8 cellular contexts compared by ENCODE assay signal in the genomic region with DNA sequence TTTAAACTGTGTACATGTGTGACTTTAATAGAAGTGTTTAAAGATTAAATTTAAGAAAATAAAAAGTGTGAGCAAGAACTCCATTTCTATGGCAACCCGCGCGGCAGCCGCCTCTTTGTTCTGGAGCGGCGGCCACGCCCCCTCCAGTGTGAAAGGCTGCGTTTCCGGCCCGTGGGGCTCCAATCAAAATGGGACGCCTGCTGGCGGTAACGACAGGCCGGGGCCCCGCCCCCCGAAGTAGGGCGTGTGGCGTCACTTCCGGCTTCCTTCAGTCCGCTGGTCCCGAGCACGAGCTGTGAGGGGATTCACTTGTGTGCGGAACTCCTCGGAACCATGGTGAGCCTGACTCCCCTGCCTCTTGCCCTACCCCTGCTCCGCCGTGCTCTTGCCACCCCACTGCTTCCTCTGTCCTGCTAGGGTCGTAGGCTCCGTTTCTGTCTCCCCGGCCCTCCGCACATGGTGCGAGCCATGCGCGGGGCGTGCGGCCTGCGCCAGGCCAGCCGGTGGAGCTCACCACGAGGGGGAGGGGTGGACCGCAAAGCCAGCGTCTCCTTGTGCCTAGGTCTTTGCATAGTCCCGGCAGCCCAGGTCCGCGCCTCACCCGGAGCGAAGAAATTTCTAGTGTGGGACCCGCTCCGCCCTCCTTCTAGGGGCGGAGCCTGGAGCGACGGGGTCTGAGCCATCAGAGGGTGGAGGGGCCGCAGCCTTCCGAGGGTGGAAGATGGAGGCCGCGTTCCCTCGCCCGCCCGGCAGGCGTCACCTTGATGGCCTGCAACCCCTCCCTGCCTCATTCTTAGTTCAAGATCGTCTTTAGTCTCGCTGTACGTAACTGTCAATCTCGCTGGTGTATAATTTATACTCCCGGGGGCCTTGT. TPM values are rescaled to one million over a fixed set of nuclear protein-coding genes. Genes with fewer than 3 reads are reported as not detected.
DNase-seq lines count a peak whose midpoint lies in the region; ATAC-seq lines count a peak whose summit lies in the region.

Gene CCT2 (plus strand): TSS at position 271 of the 874 bp plus-strand sequence. CDS start 63 bp downstream, at position 334.

- peak; percentile 93 for DNase-seq in DMS153 treated with DMSO at 0.1 percent for 48 hours (lab: John Stamatoyannopoulos, UW; ENCODE audit: unreplicated experiment)
- peak; percentile 98 for DNase-seq in OCI-M1 (lab: John Stamatoyannopoulos, UW)
- peak; percentile 93 for DNase-seq in activated T-cell treated with anti-CD3 and anti-CD28 coated beads for 24 hours (ENCODE audit: low read depth)
- DNase-seq in epidermal melanocyte (ENCODE audit: insufficient read length, low spot score) = peak; percentile 86
- peak; percentile 94 to 95 for DNase-seq in stimulated activated CD8-positive, alpha-beta memory T cell treated with anti-CD3 and anti-CD28 coated beads, Interleukin-4, amount 100 ng/mL, for 1 hour (ENCODE audit: low read depth in 2 of 2, low spot score in 1 of 2)

- ATAC-seq in GM21529 (IDR thresholded peaks at IDR 0.05; ENCODE audit: unreplicated experiment) = peak; percentile 98

- H3K27ac Mint-ChIP-seq in IgD-negative memory B cell = peak within 1 kb of the TSS; percentile 98 to 99 (median 98)

- peaks cover 2% of the 10 kb centered on the region for H3K36me3 Mint-ChIP-seq in IgD-negative memory B cell

- no peaks in the 10 kb centered on the region for H3K27me3 ChIP-seq in mononuclear cell (ENCODE audit: insufficient read depth, low read length)

- peak within 1 kb of the TSS; percentile 97 for H3K4me3 ChIP-seq in mononuclear cell (ENCODE audit: low read length)

- no peaks in the 10 kb centered on the region for H3K27me3 Mint-ChIP-seq in IgD-negative memory B cell

- H3K9me3 ChIP-seq in mononuclear cell (ENCODE audit: low read depth, low read length) = no peaks in the 10 kb centered on the region

- peak within 1 kb of the TSS; percentile 95 to 99 (median 98) for H3K4me3 Mint-ChIP-seq in IgD-negative memory B cell

- peaks cover 7 to 16% (median 7%) of the 10 kb centered on the region in 3 donors for H3K4me1 Mint-ChIP-seq in IgD-negative memory B cell

- H3K4me1 ChIP-seq in mononuclear cell (ENCODE audit: insufficient read depth, low read length) = peaks cover 12% of the 10 kb centered on the region

- no peaks in the 10 kb centered on the region for H3K9me3 Mint-ChIP-seq in IgD-negative memory B cell

RNA-seq across cellular contexts. Expression of gene CCT2, which starts in this region (rescaled TPM):
- 147 TPM for polyA plus RNA-seq in IgD-negative memory B cell
- total RNA-seq in mononuclear cell = 126 TPM

Comparison
In these comparisons a context has a peak if more than half of its experiments do, and no peak if none do; other contexts are left out.
1. Peak in every context shown above with its lines: DNase-seq, ATAC-seq and H3K4me3 ChIP-seq.